In genomic region chr5:93570294-93571110, GRCh38 we compare ENCODE assay signal across 9 cellular contexts. TPM values are rescaled to one million over a fixed set of nuclear protein-coding genes. Genes with fewer than 3 reads are reported as not detected.
DNase-seq lines count a peak whose midpoint lies in the region; ATAC-seq and TF ChIP-seq lines count a peak whose summit lies in the region.
"Had no signal": no experiment of that assay in that cellular context is flagged by ENCODE, and none has a peak within 500 bp of the region (broad histone marks: within the 10 kb centered on the region; RNA-seq: fewer than 3 reads in every experiment).

No MANE protein-coding gene starts in this region.

- H3K27ac ChIP-seq in ectodermal cell (ENCODE audit: insufficient read depth, low read depth, low read length, poor library complexity, severe bottlenecking) (no peak overlapping the region), parathyroid adenoma (no peak overlapping the region)

- H3K9ac ChIP-seq in parathyroid adenoma: no peak overlapping the region

- H2AFZ ChIP-seq in parathyroid adenoma: peak overlapping the region; percentile 39

- H3K4me3 ChIP-seq in ectodermal cell (ENCODE audit: insufficient read depth, low read depth, low read length) (peak overlapping the region; percentile 24), parathyroid adenoma (ENCODE audit: low read depth, low read length) (no peak overlapping the region)

- TF ChIP-seq CTCF in parathyroid adenoma (IDR thresholded peaks at IDR 0.05): no peak

- H3K79me2 ChIP-seq in parathyroid adenoma: no peaks in the 10 kb centered on the region

- ATAC-seq in GM18907 (IDR thresholded peaks at IDR 0.05; ENCODE audit: unreplicated experiment) (peak; percentile 62), HG02981 (IDR thresholded peaks at IDR 0.05; ENCODE audit: unreplicated experiment) (peak; percentile 66), HG03108 (IDR thresholded peaks at IDR 0.05; ENCODE audit: unreplicated experiment) (no peak), GM19023 (IDR thresholded peaks at IDR 0.05; ENCODE audit: unreplicated experiment) (no peak)

- WGBS in ectodermal cell, 2 experiments: 2% methylated on average over 69 of the region's 69 CpGs

- H3K9me3 ChIP-seq in ectodermal cell (ENCODE audit: control insufficient read depth, low read length) (no peaks in the 10 kb centered on the region), parathyroid adenoma (ENCODE audit: control insufficient read depth, low read length) (no peaks in the 10 kb centered on the region)

- no peak for DNase-seq in germinal center (ENCODE audit: low spot score)
- no peak for DNase-seq in NCI-H1105 (lab: John Stamatoyannopoulos, UW)
- DNase-seq: NCI-H226 had no signal

- H3K4me1 ChIP-seq in ectodermal cell (ENCODE audit: control insufficient read depth, insufficient read depth, low read length) (peaks cover 40% of the 10 kb centered on the region), parathyroid adenoma (no peaks in the 10 kb centered on the region)

- H3K36me3 ChIP-seq in ectodermal cell (ENCODE audit: control insufficient read depth, insufficient read depth, low read length) (no peaks in the 10 kb centered on the region), parathyroid adenoma (ENCODE audit: control insufficient read depth, insufficient read depth, low read length) (no peaks in the 10 kb centered on the region)

- peaks cover 87% of the 10 kb centered on the region for H3K27me3 ChIP-seq in ectodermal cell (ENCODE audit: control insufficient read depth, insufficient read depth, low read length, poor library complexity, severe bottlenecking)
- peaks cover 5% of the 10 kb centered on the region for H3K27me3 ChIP-seq in parathyroid adenoma (ENCODE audit: control insufficient read depth, insufficient read depth, low read length)

- peak overlapping the region; percentile 24 for H3K4me2 ChIP-seq in parathyroid adenoma (ENCODE audit: low read length)

RNA-seq across cellular contexts. Expression of gene NR2F1-AS1, which starts 10.5 kb away (rescaled TPM):
- polyA plus RNA-seq in ectodermal cell (2013, experiment 1 of 4): 17.0 TPM
- polyA plus RNA-seq in ectodermal cell (2013, experiment 2 of 4): 18.7 TPM
- polyA plus RNA-seq in ectodermal cell (2013, experiment 3 of 4): 13.3 TPM
- polyA plus RNA-seq in ectodermal cell (2013, experiment 4 of 4): 19.5 TPM

RNA-seq across cellular contexts. Expression of gene NR2F1, which starts 12.5 kb away (rescaled TPM):
- 140 TPM for polyA plus RNA-seq in ectodermal cell (2013, experiment 1 of 4)
- 135 TPM for polyA plus RNA-seq in ectodermal cell (2013, experiment 2 of 4)
- polyA plus RNA-seq in ectodermal cell (2013, experiment 3 of 4): 150 TPM
- 188 TPM for polyA plus RNA-seq in ectodermal cell (2013, experiment 4 of 4)

Comparison
In these comparisons a context has a peak if more than half of its experiments do, and no peak if none do; other contexts are left out.
1. ATAC-seq: peak in GM18907 (single experiment) and HG02981 (single experiment); none in HG03108 (single experiment) and GM19023 (single experiment).